Comparison of ENCODE assay signal across 1 cellular context in the genomic region with DNA sequence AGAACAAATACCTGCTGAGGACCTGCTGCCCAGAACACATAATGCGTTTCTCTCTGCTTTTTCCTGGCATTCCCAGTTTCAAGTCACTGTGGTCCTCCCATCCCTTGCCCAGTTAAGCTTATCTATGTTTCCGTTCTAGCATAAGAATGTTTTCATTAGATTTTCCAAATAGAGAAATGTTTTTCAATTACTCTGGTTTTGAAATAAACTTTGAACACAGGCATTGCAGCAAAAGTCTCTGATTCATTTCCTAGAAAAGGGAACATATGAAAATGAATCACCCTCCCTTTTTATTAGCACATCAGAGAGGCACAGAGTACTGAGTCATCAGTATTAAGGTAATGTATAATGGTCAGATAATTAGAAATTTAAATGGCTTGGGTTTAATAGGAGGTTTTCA.
TF ChIP-seq lines count a peak whose summit lies in the region.

No MANE protein-coding gene starts in this region.

TF ChIP-seq in GM23338, 12 proteins besides CTCF, POLR2A, EP300 and RAD21 (continued from another document):
- TF ChIP-seq, protein P1, sequence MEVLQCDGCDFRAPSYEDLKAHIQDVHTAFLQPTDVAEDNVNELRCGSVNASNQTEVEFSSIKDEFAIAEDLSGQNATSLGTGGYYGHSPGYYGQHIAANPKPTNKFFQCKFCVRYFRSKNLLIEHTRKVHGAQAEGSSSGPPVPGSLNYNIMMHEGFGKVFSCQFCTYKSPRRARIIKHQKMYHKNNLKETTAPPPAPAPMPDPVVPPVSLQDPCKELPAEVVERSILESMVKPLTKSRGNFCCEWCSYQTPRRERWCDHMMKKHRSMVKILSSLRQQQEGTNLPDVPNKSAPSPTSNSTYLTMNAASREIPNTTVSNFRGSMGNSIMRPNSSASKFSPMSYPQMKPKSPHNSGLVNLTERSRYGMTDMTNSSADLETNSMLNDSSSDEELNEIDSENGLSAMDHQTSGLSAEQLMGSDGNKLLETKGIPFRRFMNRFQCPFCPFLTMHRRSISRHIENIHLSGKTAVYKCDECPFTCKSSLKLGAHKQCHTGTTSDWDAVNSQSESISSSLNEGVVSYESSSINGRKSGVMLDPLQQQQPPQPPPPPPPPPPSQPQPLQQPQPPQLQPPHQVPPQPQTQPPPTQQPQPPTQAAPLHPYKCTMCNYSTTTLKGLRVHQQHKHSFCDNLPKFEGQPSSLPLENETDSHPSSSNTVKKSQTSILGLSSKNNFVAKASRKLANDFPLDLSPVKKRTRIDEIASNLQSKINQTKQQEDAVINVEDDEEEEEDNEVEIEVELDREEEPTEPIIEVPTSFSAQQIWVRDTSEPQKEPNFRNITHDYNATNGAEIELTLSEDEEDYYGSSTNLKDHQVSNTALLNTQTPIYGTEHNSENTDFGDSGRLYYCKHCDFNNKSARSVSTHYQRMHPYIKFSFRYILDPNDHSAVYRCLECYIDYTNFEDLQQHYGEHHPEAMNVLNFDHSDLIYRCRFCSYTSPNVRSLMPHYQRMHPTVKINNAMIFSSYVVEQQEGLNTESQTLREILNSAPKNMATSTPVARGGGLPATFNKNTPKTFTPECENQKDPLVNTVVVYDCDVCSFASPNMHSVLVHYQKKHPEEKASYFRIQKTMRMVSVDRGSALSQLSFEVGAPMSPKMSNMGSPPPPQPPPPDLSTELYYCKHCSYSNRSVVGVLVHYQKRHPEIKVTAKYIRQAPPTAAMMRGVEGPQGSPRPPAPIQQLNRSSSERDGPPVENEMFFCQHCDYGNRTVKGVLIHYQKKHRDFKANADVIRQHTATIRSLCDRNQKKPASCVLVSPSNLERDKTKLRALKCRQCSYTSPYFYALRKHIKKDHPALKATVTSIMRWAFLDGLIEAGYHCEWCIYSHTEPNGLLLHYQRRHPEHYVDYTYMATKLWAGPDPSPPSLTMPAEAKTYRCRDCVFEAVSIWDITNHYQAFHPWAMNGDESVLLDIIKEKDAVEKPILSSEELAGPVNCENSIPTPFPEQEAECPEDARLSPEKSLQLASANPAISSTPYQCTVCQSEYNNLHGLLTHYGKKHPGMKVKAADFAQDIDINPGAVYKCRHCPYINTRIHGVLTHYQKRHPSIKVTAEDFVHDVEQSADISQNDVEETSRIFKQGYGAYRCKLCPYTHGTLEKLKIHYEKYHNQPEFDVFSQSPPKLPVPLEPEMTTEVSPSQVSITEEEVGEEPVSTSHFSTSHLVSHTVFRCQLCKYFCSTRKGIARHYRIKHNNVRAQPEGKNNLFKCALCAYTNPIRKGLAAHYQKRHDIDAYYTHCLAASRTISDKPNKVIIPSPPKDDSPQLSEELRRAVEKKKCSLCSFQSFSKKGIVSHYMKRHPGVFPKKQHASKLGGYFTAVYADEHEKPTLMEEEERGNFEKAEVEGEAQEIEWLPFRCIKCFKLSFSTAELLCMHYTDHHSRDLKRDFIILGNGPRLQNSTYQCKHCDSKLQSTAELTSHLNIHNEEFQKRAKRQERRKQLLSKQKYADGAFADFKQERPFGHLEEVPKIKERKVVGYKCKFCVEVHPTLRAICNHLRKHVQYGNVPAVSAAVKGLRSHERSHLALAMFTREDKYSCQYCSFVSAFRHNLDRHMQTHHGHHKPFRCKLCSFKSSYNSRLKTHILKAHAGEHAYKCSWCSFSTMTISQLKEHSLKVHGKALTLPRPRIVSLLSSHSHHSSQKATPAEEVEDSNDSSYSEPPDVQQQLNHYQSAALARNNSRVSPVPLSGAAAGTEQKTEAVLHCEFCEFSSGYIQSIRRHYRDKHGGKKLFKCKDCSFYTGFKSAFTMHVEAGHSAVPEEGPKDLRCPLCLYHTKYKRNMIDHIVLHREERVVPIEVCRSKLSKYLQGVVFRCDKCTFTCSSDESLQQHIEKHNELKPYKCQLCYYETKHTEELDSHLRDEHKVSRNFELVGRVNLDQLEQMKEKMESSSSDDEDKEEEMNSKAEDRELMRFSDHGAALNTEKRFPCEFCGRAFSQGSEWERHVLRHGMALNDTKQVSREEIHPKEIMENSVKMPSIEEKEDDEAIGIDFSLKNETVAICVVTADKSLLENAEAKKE (CRISPR knock-in tag; IDR thresholded peaks at IDR 0.05), result no peak
- TF ChIP-seq, protein P2, sequence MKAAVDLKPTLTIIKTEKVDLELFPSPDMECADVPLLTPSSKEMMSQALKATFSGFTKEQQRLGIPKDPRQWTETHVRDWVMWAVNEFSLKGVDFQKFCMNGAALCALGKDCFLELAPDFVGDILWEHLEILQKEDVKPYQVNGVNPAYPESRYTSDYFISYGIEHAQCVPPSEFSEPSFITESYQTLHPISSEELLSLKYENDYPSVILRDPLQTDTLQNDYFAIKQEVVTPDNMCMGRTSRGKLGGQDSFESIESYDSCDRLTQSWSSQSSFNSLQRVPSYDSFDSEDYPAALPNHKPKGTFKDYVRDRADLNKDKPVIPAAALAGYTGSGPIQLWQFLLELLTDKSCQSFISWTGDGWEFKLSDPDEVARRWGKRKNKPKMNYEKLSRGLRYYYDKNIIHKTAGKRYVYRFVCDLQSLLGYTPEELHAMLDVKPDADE (IDR thresholded peaks at IDR 0.05), result no peak
- TF ChIP-seq ZNF114 (CRISPR knock-in tag; IDR thresholded peaks at IDR 0.05), result no peak
- no peak for TF ChIP-seq EZH2 (IDR thresholded peaks at IDR 0.05; ENCODE audit: low read depth, unreplicated experiment)
- TF ChIP-seq EZH2phosphoT487 (IDR thresholded peaks at IDR 0.05; ENCODE audit: unreplicated experiment), result no peak
